Comparison of ENCODE assay signal across 8 cellular contexts in genomic region chr3:141192345-141192744, GRCh38. TPM values are rescaled to one million over a fixed set of nuclear protein-coding genes. Genes with fewer than 3 reads are reported as not detected.
DNase-seq lines count a peak whose midpoint lies in the region; ATAC-seq and TF ChIP-seq lines count a peak whose summit lies in the region.

No MANE protein-coding gene starts in this region.

- no peak overlapping the region for H3K4me3 Mint-ChIP-seq in endodermal cell

- no peaks in the 10 kb centered on the region for H3K36me3 Mint-ChIP-seq in endodermal cell (ENCODE audit: low read depth)

- peak; percentile 87 for DNase-seq in DMS153 treated with DMSO at 0.1 percent for 48 hours (lab: John Stamatoyannopoulos, UW; ENCODE audit: unreplicated experiment)
- DNase-seq in HuH-7.5 (ENCODE audit: low spot score) = peak; percentile 30
- peak; percentile 92 for DNase-seq in NOMO-1 treated with dmso at 0.1 percent for 144 hours (lab: John Stamatoyannopoulos, UW; ENCODE audit: unreplicated experiment)
- peak; percentile 87 to 92 for DNase-seq in activated CD8-positive, alpha-beta memory T cell treated with anti-CD3 and anti-CD28 coated beads for 4 hours (ENCODE audit: low read depth in 2 of 2)
- peak; percentile 100 for DNase-seq in endodermal cell
- peak; percentile 95 for DNase-seq in midbrain (lab: John Stamatoyannopoulos, UW)
- peak; percentile 86 to 100 for DNase-seq in stimulated activated CD8-positive, alpha-beta memory T cell treated with anti-CD3 and anti-CD28 coated beads, Interleukin-4, amount 100 ng/mL, for 4 hours (ENCODE audit: low read depth in 2 of 2, low spot score in 1 of 2)

- TF ChIP-seq CTCF in endodermal cell (conservative IDR thresholded peaks at IDR 0.05) = peak; percentile 99

- H3K27me3 Mint-ChIP-seq in endodermal cell (ENCODE audit: insufficient read depth) = peaks cover under 1% of the 10 kb centered on the region

- H3K4me1 ChIP-seq in endodermal cell (ENCODE audit: control insufficient read depth, insufficient read depth, low read length) = no peaks in the 10 kb centered on the region

- no peak overlapping the region for H3K27ac ChIP-seq in endodermal cell (ENCODE audit: low read depth, low read length)

- H3K27me3 ChIP-seq in endodermal cell (ENCODE audit: control insufficient read depth, insufficient read depth, low read length, poor library complexity, severe bottlenecking) = no peaks in the 10 kb centered on the region

- H3K9ac ChIP-seq in endodermal cell (ENCODE audit: extremely low read depth, low read length, poor library complexity, severe bottlenecking) = no peak overlapping the region

- H3K4me1 Mint-ChIP-seq in endodermal cell = peaks cover 2% of the 10 kb centered on the region

- ATAC-seq in GM21576 (IDR thresholded peaks at IDR 0.05; ENCODE audit: unreplicated experiment) = peak; percentile 99

- no peaks in the 10 kb centered on the region for H3K9me3 ChIP-seq in endodermal cell (ENCODE audit: control insufficient read depth, low read length)

- peaks cover 1% of the 10 kb centered on the region for H3K9me3 Mint-ChIP-seq in endodermal cell

- H3K4me3 ChIP-seq in endodermal cell (ENCODE audit: low read length) = no peak overlapping the region

- WGBS in endodermal cell (ENCODE audit: insufficient coverage in 1 of 2, insufficient read length in 1 of 2), 2 experiments = 0 to 13% methylated on average over 2 to 10 of the region's 11 CpGs

- H3K36me3 ChIP-seq in endodermal cell (ENCODE audit: control insufficient read depth, insufficient read depth, low read length) = no peaks in the 10 kb centered on the region

- no peak overlapping the region for H3K27ac Mint-ChIP-seq in endodermal cell

RNA-seq across cellular contexts. Expression of gene PXYLP1, which starts 39.3 kb away (rescaled TPM):
- total RNA-seq in endodermal cell = 10 to 100 TPM; 37.7 to 53.6 TPM
- 28.7 TPM for polyA plus RNA-seq in endodermal cell (2013, experiment 1 of 2)
- polyA plus RNA-seq in endodermal cell (2013, experiment 2 of 2) = 23.8 TPM

Comparison
In these comparisons a context has a peak if more than half of its experiments do, and no peak if none do; other contexts are left out.
1. DNase-seq: peak in every context shown above with its lines; median percentile 100 in endodermal cell; 95 in midbrain; 93 in stimulated activated CD8-positive, alpha-beta memory T cell treated with anti-CD3 and anti-CD28 coated beads, Interleukin-4, amount 100 ng/mL, for 4 hours; 92 in NOMO-1 treated with dmso at 0.1 percent for 144 hours; 90 in activated CD8-positive, alpha-beta memory T cell treated with anti-CD3 and anti-CD28 coated beads for 4 hours; 87 in DMS153 treated with DMSO at 0.1 percent for 48 hours; 30 in HuH-7.5.